ENCODE assay signal across 1 cellular context in the genomic region with DNA sequence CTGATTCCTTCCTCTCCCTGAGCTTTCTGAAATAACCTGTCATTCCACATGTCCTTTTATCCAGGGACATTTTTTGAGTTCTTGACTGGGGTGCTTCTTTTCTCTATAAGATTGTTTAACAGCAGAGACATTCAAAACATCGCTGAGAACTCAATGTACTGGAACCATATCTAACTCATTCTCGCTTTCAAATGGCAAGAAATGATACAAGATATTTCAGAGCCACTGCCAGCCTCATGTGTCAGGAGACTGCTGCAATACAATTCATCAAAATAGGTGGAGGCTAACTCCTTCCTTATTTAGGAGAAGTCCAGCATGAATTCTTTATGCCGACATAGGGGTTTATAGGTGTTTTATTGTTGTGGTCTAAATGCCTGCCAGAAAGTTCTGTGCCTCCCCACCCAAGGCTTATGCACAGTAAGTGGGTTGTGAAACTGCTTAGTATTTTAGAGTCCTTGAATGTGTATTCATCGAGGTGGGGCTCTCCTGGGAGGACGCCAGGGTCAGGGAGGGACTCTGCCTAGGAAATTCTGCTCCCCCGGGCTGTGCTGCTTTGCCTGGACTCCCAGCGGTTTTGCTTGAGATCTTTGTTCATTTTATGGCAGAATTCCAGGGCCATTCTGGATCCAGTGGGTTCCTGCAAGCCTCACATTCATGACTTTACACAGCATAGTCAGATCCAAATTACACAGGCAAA.
TF ChIP-seq lines count a peak whose summit lies in the region.

No MANE protein-coding gene starts in this region.

TF ChIP-seq in IMR-90, 13 proteins besides CTCF, POLR2A, EP300 and RAD21:
- peak; percentile 47; the same call in 1 of the 2 replicates for TF ChIP-seq CEBPB (IDR thresholded peaks at IDR 0.05; ENCODE audit: low read depth, low read length)
- no peak for TF ChIP-seq MXI1 (IDR thresholded peaks at IDR 0.05; ENCODE audit: borderline replicate concordance, low read depth, low read length)
